Comparison of ENCODE assay signal across 1 cellular context in the genomic region with DNA sequence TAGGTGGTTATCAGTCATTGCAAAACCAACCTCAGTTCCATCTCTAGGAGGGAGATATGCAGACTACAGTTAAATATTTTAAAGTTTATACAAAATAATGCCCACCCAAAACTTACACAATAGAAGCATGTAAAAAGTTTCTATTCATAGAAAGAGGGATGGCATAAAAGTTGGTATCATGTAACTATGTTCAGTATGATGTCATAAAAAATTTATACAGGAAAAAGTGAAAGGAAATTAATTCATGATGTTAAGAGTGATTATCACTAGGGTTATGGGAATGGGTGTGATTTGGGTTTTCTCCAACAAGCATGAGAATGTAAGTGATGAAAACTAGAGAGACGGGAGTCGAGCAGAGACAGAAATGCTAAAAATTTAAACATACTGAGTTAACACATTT.
TF ChIP-seq lines count a peak whose summit lies in the region.

No MANE protein-coding gene starts in this region.

TF ChIP-seq in HepG2, 621 proteins besides CTCF, POLR2A, EP300 and RAD21:
- TF ChIP-seq ARNT (IDR thresholded peaks at IDR 0.05) (no peak), ZNF549 (CRISPR knock-in tag; IDR thresholded peaks at IDR 0.05) (no peak), ATF7 (IDR thresholded peaks at IDR 0.05) (peak; percentile 64; the same call in 1 of the 2 replicates), ATF7 (CRISPR knock-in tag; IDR thresholded peaks at IDR 0.05) (no peak), ZNF224 (CRISPR knock-in tag; IDR thresholded peaks at IDR 0.05) (no peak), GFI1 (CRISPR knock-in tag; IDR thresholded peaks at IDR 0.05; ENCODE audit: borderline replicate concordance) (no peak)
